Comparison of ENCODE assay signal across 13 cellular contexts in the genomic region with DNA sequence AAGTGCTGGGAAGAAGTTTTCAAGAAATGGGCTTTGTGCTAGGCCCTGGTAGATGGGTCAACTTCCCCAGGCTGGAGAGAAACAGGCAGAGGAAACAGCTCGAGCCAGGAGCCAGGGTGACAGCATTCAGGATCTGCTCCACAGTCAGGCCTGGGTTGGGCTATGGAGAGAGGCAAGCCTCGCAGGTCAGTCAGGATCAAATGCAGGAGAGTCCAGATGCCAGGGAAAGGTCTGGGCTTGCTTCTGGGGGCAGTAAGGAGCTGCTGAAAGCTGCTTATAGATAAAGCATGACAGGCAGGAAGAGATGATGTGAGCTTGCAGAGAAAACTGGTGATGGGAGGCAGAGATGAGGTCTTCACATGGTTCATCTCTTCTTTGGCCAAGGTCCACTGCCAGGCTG. TPM values are rescaled to one million over a fixed set of nuclear protein-coding genes. Genes with fewer than 3 reads are reported as not detected.
DNase-seq lines count a peak whose midpoint lies in the region; ATAC-seq and TF ChIP-seq lines count a peak whose summit lies in the region.
"Had no signal": no experiment of that assay in that cellular context is flagged by ENCODE, and none has a peak within 500 bp of the region (broad histone marks: within the 10 kb centered on the region; RNA-seq: fewer than 3 reads in every experiment).

No MANE protein-coding gene starts in this region.

- intact Hi-C loops in activated B cell treated with CpG ODN at 0.5 μM for 24 hours (cut with micrococcal nuclease) = loop anchor here (10.0 kb wide), 1 partner anchor 391 kb away; no protein-coding TSS in a partner anchor

- peaks cover 55% of the 10 kb centered on the region for H3K4me1 Mint-ChIP-seq in activated B cell treated with CpG ODN at 0.5 μM for 24 hours
- H3K4me1 Mint-ChIP-seq in immature natural killer cell = peaks cover 14 to 39% of the 10 kb centered on the region in 2 donors

- CTCF ChIA-PET in activated B cell treated with CpG ODN at 0.5 μM for 24 hours (lab: Charles Lee) = interaction anchor here (1.5 to 1.6 kb wide), 2 partner anchors 13 to 18 kb away, joined by 3 to 5 read pairs; no protein-coding TSS in a partner anchor

- H3K27me3 Mint-ChIP-seq in activated B cell treated with CpG ODN at 0.5 μM for 24 hours (no peaks in the 10 kb centered on the region), immature natural killer cell (ENCODE audit: low read depth in 3 of 3) (no peaks in the 10 kb centered on the region)

- ATAC-seq in activated naive CD4-positive, alpha-beta T cell treated with anti-CD3 and anti-CD28 coated beads, Interleukin-2, amount 50 U/mL, for 72 hours = no peak
- no peak for ATAC-seq in activated B cell treated with CpG ODN at 0.5 μM for 24 hours (ENCODE audit: low read depth)
- ATAC-seq in HG02588 (IDR thresholded peaks at IDR 0.05; ENCODE audit: unreplicated experiment) = no peak
- no peak for ATAC-seq in GM21737 (IDR thresholded peaks at IDR 0.05; ENCODE audit: unreplicated experiment)

- peak overlapping the region; percentile 23 to 31 for H3K27ac Mint-ChIP-seq in activated naive CD4-positive, alpha-beta T cell treated with anti-CD3 and anti-CD28 coated beads, Interleukin-2, amount 50 U/mL, for 72 hours
- H3K27ac Mint-ChIP-seq in activated B cell treated with CpG ODN at 0.5 μM for 24 hours = peak overlapping the region; percentile 68
- peak overlapping the region; percentile 4 to 77 (median 45) for H3K27ac Mint-ChIP-seq in immature natural killer cell

- no peak for TF ChIP-seq CTCF in activated B cell treated with CpG ODN at 0.5 μM for 24 hours (IDR thresholded peaks at IDR 0.05)

- no peaks in the 10 kb centered on the region for H3K36me3 ChIP-seq in subcutaneous abdominal adipose tissue (ENCODE audit: control insufficient read depth in 5 of 5, insufficient read depth in 5 of 5, low read length in 5 of 5)

- H3K9me3 Mint-ChIP-seq in activated naive CD4-positive, alpha-beta T cell treated with anti-CD3 and anti-CD28 coated beads, Interleukin-2, amount 50 U/mL, for 72 hours = no peaks in the 10 kb centered on the region
- H3K9me3 Mint-ChIP-seq in activated B cell treated with CpG ODN at 0.5 μM for 24 hours = no peaks in the 10 kb centered on the region
- H3K9me3 Mint-ChIP-seq in immature natural killer cell = no peaks in the 10 kb centered on the region

- H3K27me3 ChIP-seq in subcutaneous abdominal adipose tissue (ENCODE audit: control insufficient read depth in 5 of 5, insufficient read depth in 4 of 5, low read length in 5 of 5) = no peaks in the 10 kb centered on the region

- no peaks in the 10 kb centered on the region for H3K9me3 ChIP-seq in subcutaneous abdominal adipose tissue (ENCODE audit: control insufficient read depth in 5 of 5, low read length in 5 of 5)

- no peak overlapping the region for H3K4me3 ChIP-seq in subcutaneous abdominal adipose tissue (ENCODE audit: low read depth in 1 of 5, low read length in 5 of 5)

- no peaks in the 10 kb centered on the region for H3K36me3 Mint-ChIP-seq in activated naive CD4-positive, alpha-beta T cell treated with anti-CD3 and anti-CD28 coated beads, Interleukin-2, amount 50 U/mL, for 72 hours
- H3K36me3 Mint-ChIP-seq in activated B cell treated with CpG ODN at 0.5 μM for 24 hours (ENCODE audit: low read depth) (no peaks in the 10 kb centered on the region), immature natural killer cell (peaks cover 0 to 5% (median 0%) of the 10 kb centered on the region in 3 donors)

- H3K4me3 Mint-ChIP-seq in activated B cell treated with CpG ODN at 0.5 μM for 24 hours = no peak overlapping the region
- peak overlapping the region in 3 of 5 donors; percentile 9 to 31 (median 22) for H3K4me3 Mint-ChIP-seq in immature natural killer cell

- DNase-seq in activated naive CD4-positive, alpha-beta T cell treated with anti-CD3 and anti-CD28 coated beads, Interleukin-2, amount 50 U/mL, for 72 hours (ENCODE audit: low spot score in 2 of 2) = no peak
- DNase-seq in activated naive CD4-positive, alpha-beta T cell treated with Interleukin-2 at 50 U/mL for 16 hours = no peak
- DNase-seq in activated B cell treated with CpG ODN at 0.5 μM for 24 hours (no peak), immature natural killer cell (no peak), C1 segment of cervical spinal cord (lab: John Stamatoyannopoulos, UW) (no peak)
- DNase-seq: caudate nucleus; effector memory CD4-positive, alpha-beta T cell; hypothalamus; left colon; SHP77 had no signal

- peak overlapping the region; percentile 6 for H3K27ac ChIP-seq in subcutaneous abdominal adipose tissue (ENCODE audit: low read depth, low read length)

- peaks cover 2 to 28% (median 19%) of the 10 kb centered on the region in 5 donors for H3K4me1 ChIP-seq in subcutaneous abdominal adipose tissue (ENCODE audit: control insufficient read depth in 5 of 5, insufficient read depth in 5 of 5, low read length in 5 of 5)

- H3K9ac ChIP-seq in subcutaneous abdominal adipose tissue (ENCODE audit: low read length in 5 of 5) = no peak overlapping the region

- POLR2A ChIA-PET in activated B cell treated with CpG ODN at 0.5 μM for 24 hours (lab: Charles Lee) = interaction anchor here (6.1 to 7.9 kb wide), 3 partner anchors 11 to 19 kb away, joined by 63 to 282 read pairs (median 116); partner anchors contain the start of gene USP3

RNA-seq across cellular contexts. Expression of gene USP3, which starts 10.9 kb away (rescaled TPM):
- total RNA-seq in activated naive CD4-positive, alpha-beta T cell treated with anti-CD3 and anti-CD28 coated beads, Interleukin-2, amount 50 U/mL, for 72 hours = 10 to 100 TPM; 71.4 to 81.4 TPM
- total RNA-seq in activated B cell treated with CpG ODN at 0.5 μM for 24 hours = 92.7 and 110 TPM in 2 replicates
- polyA plus RNA-seq in immature natural killer cell = 10 to 100 TPM; 24.7 to 39.1 (median 32.9) TPM
